1 cellular context compared by ENCODE assay signal in genomic region chr3:49343163-49343562, GRCh38.
TF ChIP-seq lines count a peak whose summit lies in the region.

No MANE protein-coding gene starts in this region.

TF ChIP-seq in HepG2, 621 proteins besides CTCF, POLR2A, EP300 and RAD21:
- no peak for TF ChIP-seq PRDM15 (CRISPR knock-in tag; IDR thresholded peaks at IDR 0.05)
- no peak for TF ChIP-seq CCAR2 (optimal IDR thresholded peaks at IDR 0.05; ENCODE audit: low read depth, low read length)
- no peak for TF ChIP-seq FOXA3 (CRISPR knock-in tag; IDR thresholded peaks at IDR 0.05)
- no peak for TF ChIP-seq PLRG1 (conservative IDR thresholded peaks at IDR 0.05)
- TF ChIP-seq DR1 (CRISPR knock-in tag; IDR thresholded peaks at IDR 0.05), result no peak
TF ChIP-seq in HepG2: peak in this region for 0.
